Comparison of ENCODE assay signal across 8 cellular contexts in the genomic region with DNA sequence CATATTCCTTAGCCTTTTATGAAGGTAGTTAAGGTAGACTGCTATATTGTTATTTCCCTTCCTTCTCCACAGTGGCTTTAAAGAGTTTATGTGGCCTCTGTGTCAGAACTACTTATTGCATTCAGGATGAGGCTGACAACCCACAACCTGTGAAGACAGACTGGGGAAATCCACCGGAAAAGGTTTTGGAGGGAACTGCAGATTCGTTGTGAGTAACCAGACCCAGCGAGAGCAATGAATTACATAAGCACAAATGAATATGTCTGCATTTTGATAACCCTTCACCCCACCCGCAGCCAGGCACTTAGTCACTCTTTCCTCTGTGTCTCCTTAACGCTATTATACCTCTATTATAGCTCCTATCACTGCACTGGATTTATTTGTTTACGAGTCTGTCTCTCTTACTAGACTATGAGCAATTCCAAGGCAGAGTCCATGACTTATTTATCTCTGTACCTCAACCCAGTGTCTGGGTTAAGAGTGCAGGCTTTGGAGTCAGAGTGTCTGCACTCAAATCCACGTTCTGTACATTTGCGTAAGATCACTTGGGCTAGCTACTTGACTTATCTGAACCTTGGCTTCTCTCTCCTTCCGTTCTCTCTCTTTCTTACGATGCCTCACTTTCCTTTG.
DNase-seq lines count a peak whose midpoint lies in the region; ATAC-seq and TF ChIP-seq lines count a peak whose summit lies in the region.

No MANE protein-coding gene starts in this region.

- no peak overlapping the region for H2AFZ ChIP-seq in Loucy (ENCODE audit: low read length)

- no peaks in the 10 kb centered on the region for H3K9me2 ChIP-seq in Loucy (replicated peaks; ENCODE audit: low read depth, low read length)

- peak overlapping the region; percentile 63 for H3K4me2 ChIP-seq in Loucy (ENCODE audit: low read depth, low read length, poor library complexity, severe bottlenecking)

- no peak for TF ChIP-seq CTCF in Loucy (conservative IDR thresholded peaks at IDR 0.05; ENCODE audit: low read length)
- no peak for TF ChIP-seq CTCF in fibroblast of mammary gland (conservative IDR thresholded peaks at IDR 0.05; ENCODE audit: control insufficient read depth, insufficient read depth, low read depth, low read length)

- peaks cover 57% of the 10 kb centered on the region for H3K4me1 ChIP-seq in Loucy (ENCODE audit: insufficient read depth, low read length, poor library complexity, severe bottlenecking)

- peaks cover 14% of the 10 kb centered on the region for H3F3A ChIP-seq in Loucy (ENCODE audit: low read depth)

- H3K9me3 ChIP-seq in Loucy (ENCODE audit: insufficient read depth, low read depth, low read length), result no peaks in the 10 kb centered on the region

- ATAC-seq in GM21528 (IDR thresholded peaks at IDR 0.05; ENCODE audit: low FRiP score, unreplicated experiment), result no peak

- H3K79me2 ChIP-seq in Loucy (ENCODE audit: insufficient read depth, low read length), result no peaks in the 10 kb centered on the region

- H3K9ac ChIP-seq in Loucy (ENCODE audit: low read depth, low read length, poor library complexity, severe bottlenecking), result no peak overlapping the region

- H4K20me1 ChIP-seq in Loucy (ENCODE audit: insufficient read depth, low read length, poor library complexity, severe bottlenecking), result no peaks in the 10 kb centered on the region

- peak; percentile 48 for DNase-seq in NK-92 treated with Interleukin-12 subunit alpha and Interleukin-12 subunit beta, amount 100 ng/mL, for 24 hours (lab: John Stamatoyannopoulos, UW)
- DNase-seq in NK-92 (lab: John Stamatoyannopoulos, UW; ENCODE audit: unreplicated experiment) (no peak), fibroblast of mammary gland (ENCODE audit: low read depth) (peak; percentile 63), NCI-H524 (lab: John Stamatoyannopoulos, UW) (no peak)
- peak; percentile 76 to 83 for DNase-seq in activated CD4-positive, alpha-beta T cell treated with anti-CD3 and anti-CD28 coated beads, Interleukin-2, amount 50 U/mL, for 4 hours
- peak; percentile 60 for DNase-seq in stimulated activated CD8-positive, alpha-beta memory T cell treated with anti-CD3 and anti-CD28 coated beads, Interleukin-12 subunit alpha, Interleukin-12 subunit beta, amount 100 ng/mL, for 1 hour (ENCODE audit: low read depth)

- peak overlapping the region; percentile 41 for H3K4me3 ChIP-seq in Loucy (ENCODE audit: low read length, poor library complexity, severe bottlenecking)
- H3K4me3 ChIP-seq in fibroblast of mammary gland (ENCODE audit: control insufficient read depth, low read depth, low read length), result no peak overlapping the region

- H3K27me3 ChIP-seq in Loucy (ENCODE audit: insufficient read depth, low read length, poor library complexity, severe bottlenecking), result no peaks in the 10 kb centered on the region

- no peaks in the 10 kb centered on the region for H3K36me3 ChIP-seq in Loucy (ENCODE audit: insufficient read depth, low read length)

Comparison
In these comparisons a context has a peak if more than half of its experiments do, and no peak if none do; other contexts are left out.
1. DNase-seq: peak in NK-92 treated with Interleukin-12 subunit alpha and Interleukin-12 subunit beta, amount 100 ng/mL, for 24 hours (single experiment), activated CD4-positive, alpha-beta T cell treated with anti-CD3 and anti-CD28 coated beads, Interleukin-2, amount 50 U/mL, for 4 hours (2 of 2), fibroblast of mammary gland (single experiment) and stimulated activated CD8-positive, alpha-beta memory T cell treated with anti-CD3 and anti-CD28 coated beads, Interleukin-12 subunit alpha, Interleukin-12 subunit beta, amount 100 ng/mL, for 1 hour (single experiment); none in NK-92 (single experiment) and NCI-H524 (0 of 2).